ENCODE assay signal across 27 cellular contexts in genomic region chr17:6683730-6684459, GRCh38. TPM values are rescaled to one million over a fixed set of nuclear protein-coding genes. Genes with fewer than 3 reads are reported as not detected.
A peak's percentile ranks its signal among the peaks of the same experiment; 100 is the strongest.
DNase-seq lines count a peak whose midpoint lies in the region; ATAC-seq, FAIRE-seq and TF ChIP-seq lines count a peak whose summit lies in the region.
"Had no signal": no experiment of that assay in that cellular context is flagged by ENCODE, and none has a peak within 500 bp of the region (broad histone marks: within the 10 kb centered on the region; RNA-seq: fewer than 3 reads in every experiment).

No MANE protein-coding gene starts in this region.

- POLR2A ChIA-PET in HepG2 (lab: Yijun Ruan, JAX), result interaction anchor here (0.9 to 7.7 kb wide), 6 partner anchors 11 to 70 kb away, joined by 3 to 265 read pairs (median 4); partner anchors contain the start of gene SLC13A5
- POLR2A ChIA-PET in MCF 10A (lab: Yijun Ruan, JAX), result interaction anchor here (1.2 kb wide), 1 partner anchor 9 kb away, joined by 4 read pairs; no protein-coding TSS in a partner anchor

- TF ChIP-seq POLR2A in HepG2 (IDR thresholded peaks at IDR 0.05; ENCODE audit: insufficient read depth in 1 of 2, low read depth in 2 of 2, low read length in 2 of 2), result no peak; a peak in 2 of 4 replicates

- WGBS in HepG2 (ENCODE audit: low lambda C conversion rate), result 78% methylated on average over 3 of the region's 3 CpGs

- H3K9me3 ChIP-seq in astrocyte (ENCODE audit: insufficient read depth, low read depth, low read length), result no peaks in the 10 kb centered on the region
- no peaks in the 10 kb centered on the region for H3K9me3 ChIP-seq in HepG2 (ENCODE audit: low read length)
- H3K9me3 ChIP-seq: Caco-2, HAP-1, SJCRH30 had no signal

- H3K9ac ChIP-seq in astrocyte (ENCODE audit: low read length) (no peak overlapping the region), HepG2 (ENCODE audit: insufficient read depth, low read depth, low read length) (no peak overlapping the region)
- H3K9ac ChIP-seq: GM23248 had no signal

- no peak for DNase-seq in astrocyte (ENCODE audit: low read depth)
- no peak for DNase-seq in HepG2 (ENCODE audit: low spot score)
- no peak for DNase-seq in MCF 10A (ENCODE audit: unreplicated experiment)
- DNase-seq in HPDE6-E6E7 (ENCODE audit: extremely low spot score), result no peak
- DNase-seq: C1 segment of cervical spinal cord; Caco-2; CD8-positive, alpha-beta T cell; GM23248; KBM-7; MM.1S; NCI-H1417 treated with DMSO at 0.1 percent for 48 hours; NCI-H1694 treated with DMSO at 0.1 percent for 48 hours; NCI-H2081; NCI-H2227 treated with DMSO at 0.1 percent for 48 hours; NCI-H526 treated with DMSO at 0.1 percent for 48 hours; SJCRH30 had no signal

- H3K4me1 Mint-ChIP-seq in astrocyte (ENCODE audit: low read depth, unreplicated experiment), result peaks cover 6% of the 10 kb centered on the region
- peaks cover 6% of the 10 kb centered on the region for H3K4me1 Mint-ChIP-seq in MCF 10A (ENCODE audit: insufficient read depth, unreplicated experiment)

- H2AFZ ChIP-seq in astrocyte (ENCODE audit: low read depth, low read length) (no peak overlapping the region), HepG2 (ENCODE audit: low read length) (no peak overlapping the region)
- H2AFZ ChIP-seq: GM23248, PC-9 had no signal

- no peak for TF ChIP-seq RAD21 in HepG2 (CRISPR knock-in tag; IDR thresholded peaks at IDR 0.05)

- H3K79me2 ChIP-seq in astrocyte (ENCODE audit: insufficient read depth, low read length), result no peaks in the 10 kb centered on the region
- no peaks in the 10 kb centered on the region for H3K79me2 ChIP-seq in HepG2 (ENCODE audit: insufficient read depth, low read length)

- H4K20me1 ChIP-seq in astrocyte (ENCODE audit: insufficient read depth, low read length) (no peaks in the 10 kb centered on the region), HepG2 (ENCODE audit: insufficient read depth, low read length) (no peaks in the 10 kb centered on the region)

- CTCF ChIA-PET in HepG2 (lab: Yijun Ruan, JAX; ENCODE audit: low intra/inter-chr PET ratio, low total read pairs), result interaction anchor here (0.7 kb wide), 1 partner anchor 30 kb away, joined by 3 read pairs; no protein-coding TSS in a partner anchor
- CTCF ChIA-PET in MCF 10A (lab: Yijun Ruan, JAX), result interaction anchor here (0.6 to 1.1 kb wide), 3 partner anchors 9 to 614 kb away, joined by 3 to 8 read pairs (median 4); no protein-coding TSS in a partner anchor

- in situ Hi-C loops in HepG2 (cut with HindIII; ENCODE audit: extremely low pct_ligation_motif_present, low pct_unique_long_range_greater_than_20kb), result no loop called here

- FAIRE-seq in astrocyte (lab: Jason Lieb, UNC), result no peak
- FAIRE-seq in HepG2 (lab: Jason Lieb, UNC), result no peak
- FAIRE-seq: G401.6 had no signal

- TF ChIP-seq EP300 in HepG2 (IDR thresholded peaks at IDR 0.05; ENCODE audit: low read depth in 2 of 2, low read length in 2 of 2), result no peak
- TF ChIP-seq EP300 in HepG2 (CRISPR knock-in tag; IDR thresholded peaks at IDR 0.05; ENCODE audit: borderline replicate concordance), result no peak

- H3K4me1 ChIP-seq in astrocyte (ENCODE audit: insufficient read depth, low read length) (no peaks in the 10 kb centered on the region), HepG2 (ENCODE audit: insufficient read depth, low read length) (peaks cover 73% of the 10 kb centered on the region)
- H3K4me1 ChIP-seq: Caco-2, HAP-1, SJCRH30 had no signal

- TF ChIP-seq CTCF in astrocyte (IDR thresholded peaks at IDR 0.05; ENCODE audit: insufficient read depth, low read depth, low read length) (no peak), HepG2 (CRISPR knock-in tag; IDR thresholded peaks at IDR 0.05) (no peak), MCF 10A (IDR thresholded peaks at IDR 0.05; ENCODE audit: unreplicated experiment) (no peak)

- no peaks in the 10 kb centered on the region for H3K36me3 Mint-ChIP-seq in astrocyte (ENCODE audit: low read depth, unreplicated experiment)
- no peaks in the 10 kb centered on the region for H3K36me3 Mint-ChIP-seq in MCF 10A (ENCODE audit: insufficient read depth, unreplicated experiment)
- H3K36me3 Mint-ChIP-seq: CD8-positive, alpha-beta T cell had no signal

- ATAC-seq in HepG2 (peak; percentile 10), HG02970 (IDR thresholded peaks at IDR 0.05; ENCODE audit: low FRiP score, unreplicated experiment) (no peak)
- ATAC-seq: CD8-positive, alpha-beta T cell; Right ventricle myocardium inferior; SK-N-SH treated with all-trans-retinoic acid at 6 μM for 48 hours had no signal

- H3K27me3 Mint-ChIP-seq in astrocyte (ENCODE audit: low read depth, unreplicated experiment) (peaks cover 52% of the 10 kb centered on the region), MCF 10A (ENCODE audit: insufficient read depth, unreplicated experiment) (no peaks in the 10 kb centered on the region)

- H3K4me3 Mint-ChIP-seq in astrocyte (ENCODE audit: unreplicated experiment) (peak overlapping the region; percentile 46), MCF 10A (ENCODE audit: unreplicated experiment) (no peak overlapping the region)
- H3K4me3 Mint-ChIP-seq: CD8-positive, alpha-beta T cell had no signal

- H3K4me2 ChIP-seq in astrocyte (ENCODE audit: low read length), result no peak overlapping the region
- peak overlapping the region; percentile 66 for H3K4me2 ChIP-seq in HepG2 (ENCODE audit: low read depth, low read length)
- H3K4me2 ChIP-seq: PC-9 had no signal

- H3K36me3 ChIP-seq in astrocyte (ENCODE audit: insufficient read depth, low read length) (no peaks in the 10 kb centered on the region), HepG2 (replicated peaks in 1 of 2; ENCODE audit: control insufficient read depth in 1 of 2, insufficient read depth in 2 of 2, low read length in 2 of 2) (peaks cover 0 to 8% of the 10 kb centered on the region in 2 experiments; a peak in 2 of 5 replicates)
- H3K36me3 ChIP-seq: HAP-1, SJCRH30 had no signal

- BruUV-seq in HepG2 (replicated peaks; lab: Mats Ljungman, UMichigan) (no TSS peak), MCF 10A (replicated peaks; lab: Mats Ljungman, UMichigan) (no TSS peak)

- intact Hi-C loops in HepG2 (cut with micrococcal nuclease; ENCODE audit: unreplicated experiment) (loop anchor here (2.0 kb wide), 2 partner anchors 17 kb away; no protein-coding TSS in a partner anchor), MCF 10A (cut with micrococcal nuclease) (no loop called here)

- H3K27me3 ChIP-seq in astrocyte (ENCODE audit: insufficient read depth, low read length) (peaks cover 2% of the 10 kb centered on the region), HepG2 (ENCODE audit: control insufficient read depth in 1 of 2, insufficient read depth in 2 of 2, low read length in 2 of 2) (no peaks in the 10 kb centered on the region)
- H3K27me3 ChIP-seq: SJCRH30 had no signal

- H3K9me3 Mint-ChIP-seq in astrocyte (ENCODE audit: unreplicated experiment), result peaks cover 3% of the 10 kb centered on the region
- H3K9me3 Mint-ChIP-seq in MCF 10A (ENCODE audit: unreplicated experiment), result no peaks in the 10 kb centered on the region
- H3K9me3 Mint-ChIP-seq: CD8-positive, alpha-beta T cell had no signal

- H3K27ac ChIP-seq in astrocyte (ENCODE audit: low read depth, low read length) (no peak overlapping the region), HepG2 (ENCODE audit: extremely low read length, insufficient read depth, low read length) (peak overlapping the region; percentile 58)
- H3K27ac ChIP-seq: GM23248, PC-9, SJCRH30 had no signal

- H3K27ac Mint-ChIP-seq in astrocyte (ENCODE audit: unreplicated experiment), result no peak overlapping the region
- no peak overlapping the region for H3K27ac Mint-ChIP-seq in MCF 10A (ENCODE audit: low read depth, unreplicated experiment)
- H3K27ac Mint-ChIP-seq: CD8-positive, alpha-beta T cell had no signal

- H3K4me3 ChIP-seq in astrocyte (ENCODE audit: insufficient read depth, low read depth, low read length) (no peak overlapping the region), HepG2 (replicated peaks in 1 of 3; ENCODE audit: insufficient read depth in 1 of 3, low read depth in 2 of 3, low read length in 3 of 3) (peak overlapping the region in 1 of 3 experiments; percentile 10; a peak in 1 of 6 replicates)
- H3K4me3 ChIP-seq: GM23248, HAP-1, PC-9, SJCRH30 had no signal

RNA-seq across cellular contexts. Expression of gene SLC13A5, which starts 29.3 kb away (rescaled TPM):
- 6.9 and 13.2 TPM in 2 replicates for total RNA-seq in astrocyte
- total RNA-seq in HepG2 (2016; rRNA removed; fragmentation: Illumina TruSeq; extraction: Trizol), result 24.4 and 42.8 TPM in 2 replicates
- total RNA-seq in HepG2 (2016; cell fraction: cytosol; rRNA removed; fragmentation: Illumina TruSeq; extraction: Trizol; ENCODE audit: low read depth), result 6.1 and 8.5 TPM in 2 replicates
- 24.1 and 44.5 TPM in 2 replicates for total RNA-seq in HepG2 (2016; cell fraction: insoluble cytoplasmic fraction; rRNA removed; fragmentation: Illumina TruSeq; extraction: Trizol)
- total RNA-seq in HepG2 (2016; cell fraction: membrane; rRNA removed; fragmentation: Illumina TruSeq; extraction: Trizol), result 21.2 and 24.0 TPM in 2 replicates
- total RNA-seq in HepG2 (2016; cell fraction: nucleus; rRNA removed; fragmentation: Illumina TruSeq; extraction: Trizol), result 74.8 and 81.7 TPM in 2 replicates
- 310 and 460 TPM in 2 replicates for polyA plus RNA-seq in HepG2 (2011; rRNA removed)
- 141 and 152 TPM in 2 replicates for polyA plus RNA-seq in HepG2 (2011; cell fraction: cytosol; rRNA removed)
- 496 and 544 TPM in 2 replicates for polyA plus RNA-seq in HepG2 (2011; cell fraction: nucleus; rRNA removed)
- polyA plus RNA-seq in HepG2 (2012), result 253 and 287 TPM in 2 replicates
- 11.4 and 13.1 TPM in 2 replicates for polyA plus RNA-seq in HepG2 (2016; cell fraction: cytosol; fragmentation: Illumina TruSeq; extraction: Trizol; ENCODE audit: low read depth)
- 42.4 and 50.4 TPM in 2 replicates for polyA plus RNA-seq in HepG2 (2016; cell fraction: insoluble cytoplasmic fraction; fragmentation: Illumina TruSeq; extraction: Trizol; ENCODE audit: low read depth)
- polyA plus RNA-seq in HepG2 (2016; cell fraction: membrane; fragmentation: Illumina TruSeq; extraction: Trizol; ENCODE audit: low read depth), result 28.2 and 31.8 TPM in 2 replicates
- polyA plus RNA-seq in HepG2 (2016; cell fraction: nucleus; fragmentation: Illumina TruSeq; extraction: Trizol; ENCODE audit: insufficient read depth, low read depth), result 169 and 186 TPM in 2 replicates
- polyA minus RNA-seq in HepG2 (2011; rRNA and poly(A)+ RNA removed; ENCODE audit: low replicate concordance), result 0.40 and 2,799 TPM in 2 replicates
- 352 and 410 TPM in 2 replicates for polyA minus RNA-seq in HepG2 (2011; cell fraction: cytosol; rRNA and poly(A)+ RNA removed)
- 342 and 399 TPM in 2 replicates for polyA minus RNA-seq in HepG2 (2011; cell fraction: nucleus; rRNA and poly(A)+ RNA removed)
- not detected in 2 replicates for total RNA-seq in MCF 10A (2022)
- total RNA-seq: A673; CD8-positive, alpha-beta T cell; GM23248; HT1080; LHCN-M2; NCI-H460; Right ventricle myocardium inferior; RPMI7951; SJCRH30 had no signal
- polyA plus RNA-seq: GM23248 had no signal

RNA-seq across cellular contexts. Expression of gene C17orf100, which starts 32.3 kb away (rescaled TPM):
- 3.1 and 4.1 TPM in 2 replicates for total RNA-seq in astrocyte
- 3.6 and 4.1 TPM in 2 replicates for total RNA-seq in HepG2 (2016; rRNA removed; fragmentation: Illumina TruSeq; extraction: Trizol)
- 2.2 and 2.4 TPM in 2 replicates for total RNA-seq in HepG2 (2016; cell fraction: cytosol; rRNA removed; fragmentation: Illumina TruSeq; extraction: Trizol; ENCODE audit: low read depth)
- total RNA-seq in HepG2 (2016; cell fraction: insoluble cytoplasmic fraction; rRNA removed; fragmentation: Illumina TruSeq; extraction: Trizol), result 3.2 and 4.7 TPM in 2 replicates
- 6.2 and 6.9 TPM in 2 replicates for total RNA-seq in HepG2 (2016; cell fraction: membrane; rRNA removed; fragmentation: Illumina TruSeq; extraction: Trizol)
- total RNA-seq in HepG2 (2016; cell fraction: nucleus; rRNA removed; fragmentation: Illumina TruSeq; extraction: Trizol), result 3.8 and 4.0 TPM in 2 replicates
- polyA plus RNA-seq in HepG2 (2011; rRNA removed), result 8.7 and 10.1 TPM in 2 replicates
- polyA plus RNA-seq in HepG2 (2011; cell fraction: cytosol; rRNA removed), result 10.2 and 10.7 TPM in 2 replicates
- 9.3 and 9.9 TPM in 2 replicates for polyA plus RNA-seq in HepG2 (2011; cell fraction: nucleus; rRNA removed)
- 12.3 and 32.8 TPM in 2 replicates for polyA plus RNA-seq in HepG2 (2012)
- polyA plus RNA-seq in HepG2 (2016; cell fraction: cytosol; fragmentation: Illumina TruSeq; extraction: Trizol; ENCODE audit: low read depth), result 7.2 and 9.4 TPM in 2 replicates
- 13.1 and 13.3 TPM in 2 replicates for polyA plus RNA-seq in HepG2 (2016; cell fraction: insoluble cytoplasmic fraction; fragmentation: Illumina TruSeq; extraction: Trizol; ENCODE audit: low read depth)
- 15.0 and 15.5 TPM in 2 replicates for polyA plus RNA-seq in HepG2 (2016; cell fraction: membrane; fragmentation: Illumina TruSeq; extraction: Trizol; ENCODE audit: low read depth)
- 9.5 and 9.7 TPM in 2 replicates for polyA plus RNA-seq in HepG2 (2016; cell fraction: nucleus; fragmentation: Illumina TruSeq; extraction: Trizol; ENCODE audit: insufficient read depth, low read depth)
- 1.0 and 10.4 TPM in 2 replicates for polyA minus RNA-seq in HepG2 (2011; rRNA and poly(A)+ RNA removed; ENCODE audit: low replicate concordance)
- polyA minus RNA-seq in HepG2 (2011; cell fraction: cytosol; rRNA and poly(A)+ RNA removed), result 6.8 and 7.9 TPM in 2 replicates
- polyA minus RNA-seq in HepG2 (2011; cell fraction: nucleus; rRNA and poly(A)+ RNA removed), result 11.7 and 13.4 TPM in 2 replicates
- total RNA-seq in MCF 10A (2022), result 1.4 and 1.7 TPM in 2 replicates

RNA-seq across cellular contexts. Expression of gene MED31, which starts 32.5 kb away (rescaled TPM):
- total RNA-seq in astrocyte (21.0 and 22.8 TPM in 2 replicates), HepG2 (2016; rRNA removed; fragmentation: Illumina TruSeq; extraction: Trizol) (20.9 and 25.0 TPM in 2 replicates), MCF 10A (2022) (17.7 and 17.8 TPM in 2 replicates)
- 15.0 and 15.3 TPM in 2 replicates for total RNA-seq in HepG2 (2016; cell fraction: cytosol; rRNA removed; fragmentation: Illumina TruSeq; extraction: Trizol; ENCODE audit: low read depth)
- total RNA-seq in HepG2 (2016; cell fraction: insoluble cytoplasmic fraction; rRNA removed; fragmentation: Illumina TruSeq; extraction: Trizol), result 21.7 and 30.3 TPM in 2 replicates
- total RNA-seq in HepG2 (2016; cell fraction: membrane; rRNA removed; fragmentation: Illumina TruSeq; extraction: Trizol), result 13.3 and 13.7 TPM in 2 replicates
- total RNA-seq in HepG2 (2016; cell fraction: nucleus; rRNA removed; fragmentation: Illumina TruSeq; extraction: Trizol), result 13.4 and 18.3 TPM in 2 replicates
- polyA plus RNA-seq in HepG2 (2011; rRNA removed), result 14.2 and 19.0 TPM in 2 replicates
- polyA plus RNA-seq in HepG2 (2011; cell fraction: cytosol; rRNA removed), result 5.0 and 8.9 TPM in 2 replicates
- 4.0 and 7.0 TPM in 2 replicates for polyA plus RNA-seq in HepG2 (2011; cell fraction: nucleus; rRNA removed)
- polyA plus RNA-seq in HepG2 (2012), result 12.4 and 13.1 TPM in 2 replicates
- 7.9 and 10.0 TPM in 2 replicates for polyA plus RNA-seq in HepG2 (2016; cell fraction: cytosol; fragmentation: Illumina TruSeq; extraction: Trizol; ENCODE audit: low read depth)
- polyA plus RNA-seq in HepG2 (2016; cell fraction: insoluble cytoplasmic fraction; fragmentation: Illumina TruSeq; extraction: Trizol; ENCODE audit: low read depth), result 27.3 and 32.8 TPM in 2 replicates
- polyA plus RNA-seq in HepG2 (2016; cell fraction: membrane; fragmentation: Illumina TruSeq; extraction: Trizol; ENCODE audit: low read depth), result 9.6 and 13.7 TPM in 2 replicates
- polyA plus RNA-seq in HepG2 (2016; cell fraction: nucleus; fragmentation: Illumina TruSeq; extraction: Trizol; ENCODE audit: insufficient read depth, low read depth), result 20.1 and 21.9 TPM in 2 replicates
- 1.9 and 7.5 TPM in 2 replicates for polyA minus RNA-seq in HepG2 (2011; rRNA and poly(A)+ RNA removed; ENCODE audit: low replicate concordance)
- 2.8 and 3.5 TPM in 2 replicates for polyA minus RNA-seq in HepG2 (2011; cell fraction: cytosol; rRNA and poly(A)+ RNA removed)
- polyA minus RNA-seq in HepG2 (2011; cell fraction: nucleus; rRNA and poly(A)+ RNA removed), result 21.2 and 22.8 TPM in 2 replicates

RNA-seq across cellular contexts. Expression of gene TXNDC17, which starts 43.0 kb away (rescaled TPM):
- total RNA-seq in astrocyte, result 141 and 158 TPM in 2 replicates
- total RNA-seq in HepG2 (2016; rRNA removed; fragmentation: Illumina TruSeq; extraction: Trizol), result 266 and 359 TPM in 2 replicates
- 93.1 and 113 TPM in 2 replicates for total RNA-seq in HepG2 (2016; cell fraction: cytosol; rRNA removed; fragmentation: Illumina TruSeq; extraction: Trizol; ENCODE audit: low read depth)
- 255 and 373 TPM in 2 replicates for total RNA-seq in HepG2 (2016; cell fraction: insoluble cytoplasmic fraction; rRNA removed; fragmentation: Illumina TruSeq; extraction: Trizol)
- total RNA-seq in HepG2 (2016; cell fraction: membrane; rRNA removed; fragmentation: Illumina TruSeq; extraction: Trizol), result 138 and 151 TPM in 2 replicates
- 76.2 and 83.8 TPM in 2 replicates for total RNA-seq in HepG2 (2016; cell fraction: nucleus; rRNA removed; fragmentation: Illumina TruSeq; extraction: Trizol)
- polyA plus RNA-seq in HepG2 (2011; rRNA removed), result 147 and 188 TPM in 2 replicates
- polyA plus RNA-seq in HepG2 (2011; cell fraction: cytosol; rRNA removed), result 236 and 276 TPM in 2 replicates
- 40.2 and 44.6 TPM in 2 replicates for polyA plus RNA-seq in HepG2 (2011; cell fraction: nucleus; rRNA removed)
- polyA plus RNA-seq in HepG2 (2012), result 97.0 and 122 TPM in 2 replicates
- 101 and 125 TPM in 2 replicates for polyA plus RNA-seq in HepG2 (2016; cell fraction: cytosol; fragmentation: Illumina TruSeq; extraction: Trizol; ENCODE audit: low read depth)
- 322 and 359 TPM in 2 replicates for polyA plus RNA-seq in HepG2 (2016; cell fraction: insoluble cytoplasmic fraction; fragmentation: Illumina TruSeq; extraction: Trizol; ENCODE audit: low read depth)
- polyA plus RNA-seq in HepG2 (2016; cell fraction: membrane; fragmentation: Illumina TruSeq; extraction: Trizol; ENCODE audit: low read depth), result 105 and 119 TPM in 2 replicates
- 146 and 155 TPM in 2 replicates for polyA plus RNA-seq in HepG2 (2016; cell fraction: nucleus; fragmentation: Illumina TruSeq; extraction: Trizol; ENCODE audit: insufficient read depth, low read depth)
- polyA minus RNA-seq in HepG2 (2011; rRNA and poly(A)+ RNA removed; ENCODE audit: low replicate concordance), result 30.3 and 88.3 TPM in 2 replicates
- 40.0 and 52.4 TPM in 2 replicates for polyA minus RNA-seq in HepG2 (2011; cell fraction: cytosol; rRNA and poly(A)+ RNA removed)
- 10.8 and 14.4 TPM in 2 replicates for polyA minus RNA-seq in HepG2 (2011; cell fraction: nucleus; rRNA and poly(A)+ RNA removed)
- 137 and 146 TPM in 2 replicates for total RNA-seq in MCF 10A (2022)

RNA-seq across cellular contexts. Expression of gene KIAA0753, which starts 43.4 kb away (rescaled TPM):
- total RNA-seq in astrocyte (23.3 and 25.4 TPM in 2 replicates), HepG2 (2016; rRNA removed; fragmentation: Illumina TruSeq; extraction: Trizol) (9.1 and 10.7 TPM in 2 replicates), MCF 10A (2022) (22.8 and 25.3 TPM in 2 replicates)
- total RNA-seq in HepG2 (2016; cell fraction: cytosol; rRNA removed; fragmentation: Illumina TruSeq; extraction: Trizol; ENCODE audit: low read depth), result 10.1 and 10.8 TPM in 2 replicates
- total RNA-seq in HepG2 (2016; cell fraction: insoluble cytoplasmic fraction; rRNA removed; fragmentation: Illumina TruSeq; extraction: Trizol), result 8.7 and 9.2 TPM in 2 replicates
- total RNA-seq in HepG2 (2016; cell fraction: membrane; rRNA removed; fragmentation: Illumina TruSeq; extraction: Trizol), result 8.4 and 8.8 TPM in 2 replicates
- 13.9 and 14.9 TPM in 2 replicates for total RNA-seq in HepG2 (2016; cell fraction: nucleus; rRNA removed; fragmentation: Illumina TruSeq; extraction: Trizol)
- polyA plus RNA-seq in HepG2 (2011; rRNA removed), result 4.6 and 5.2 TPM in 2 replicates
- 1.5 and 2.1 TPM in 2 replicates for polyA plus RNA-seq in HepG2 (2011; cell fraction: cytosol; rRNA removed)
- 9.1 and 10.2 TPM in 2 replicates for polyA plus RNA-seq in HepG2 (2011; cell fraction: nucleus; rRNA removed)
- polyA plus RNA-seq in HepG2 (2012), result 3.9 and 4.2 TPM in 2 replicates
- polyA plus RNA-seq in HepG2 (2016; cell fraction: cytosol; fragmentation: Illumina TruSeq; extraction: Trizol; ENCODE audit: low read depth), result 0.69 and 0.77 TPM in 2 replicates
- 8.6 and 8.9 TPM in 2 replicates for polyA plus RNA-seq in HepG2 (2016; cell fraction: insoluble cytoplasmic fraction; fragmentation: Illumina TruSeq; extraction: Trizol; ENCODE audit: low read depth)
- 2.1 and 3.3 TPM in 2 replicates for polyA plus RNA-seq in HepG2 (2016; cell fraction: membrane; fragmentation: Illumina TruSeq; extraction: Trizol; ENCODE audit: low read depth)
- 16.8 and 22.4 TPM in 2 replicates for polyA plus RNA-seq in HepG2 (2016; cell fraction: nucleus; fragmentation: Illumina TruSeq; extraction: Trizol; ENCODE audit: insufficient read depth, low read depth)
- 2.2 and 12.2 TPM in 2 replicates for polyA minus RNA-seq in HepG2 (2011; rRNA and poly(A)+ RNA removed; ENCODE audit: low replicate concordance)
- 2.5 and 3.3 TPM in 2 replicates for polyA minus RNA-seq in HepG2 (2011; cell fraction: cytosol; rRNA and poly(A)+ RNA removed)
- 21.6 and 23.2 TPM in 2 replicates for polyA minus RNA-seq in HepG2 (2011; cell fraction: nucleus; rRNA and poly(A)+ RNA removed)
